Comparison of ENCODE assay signal across 9 cellular contexts in the genomic region with DNA sequence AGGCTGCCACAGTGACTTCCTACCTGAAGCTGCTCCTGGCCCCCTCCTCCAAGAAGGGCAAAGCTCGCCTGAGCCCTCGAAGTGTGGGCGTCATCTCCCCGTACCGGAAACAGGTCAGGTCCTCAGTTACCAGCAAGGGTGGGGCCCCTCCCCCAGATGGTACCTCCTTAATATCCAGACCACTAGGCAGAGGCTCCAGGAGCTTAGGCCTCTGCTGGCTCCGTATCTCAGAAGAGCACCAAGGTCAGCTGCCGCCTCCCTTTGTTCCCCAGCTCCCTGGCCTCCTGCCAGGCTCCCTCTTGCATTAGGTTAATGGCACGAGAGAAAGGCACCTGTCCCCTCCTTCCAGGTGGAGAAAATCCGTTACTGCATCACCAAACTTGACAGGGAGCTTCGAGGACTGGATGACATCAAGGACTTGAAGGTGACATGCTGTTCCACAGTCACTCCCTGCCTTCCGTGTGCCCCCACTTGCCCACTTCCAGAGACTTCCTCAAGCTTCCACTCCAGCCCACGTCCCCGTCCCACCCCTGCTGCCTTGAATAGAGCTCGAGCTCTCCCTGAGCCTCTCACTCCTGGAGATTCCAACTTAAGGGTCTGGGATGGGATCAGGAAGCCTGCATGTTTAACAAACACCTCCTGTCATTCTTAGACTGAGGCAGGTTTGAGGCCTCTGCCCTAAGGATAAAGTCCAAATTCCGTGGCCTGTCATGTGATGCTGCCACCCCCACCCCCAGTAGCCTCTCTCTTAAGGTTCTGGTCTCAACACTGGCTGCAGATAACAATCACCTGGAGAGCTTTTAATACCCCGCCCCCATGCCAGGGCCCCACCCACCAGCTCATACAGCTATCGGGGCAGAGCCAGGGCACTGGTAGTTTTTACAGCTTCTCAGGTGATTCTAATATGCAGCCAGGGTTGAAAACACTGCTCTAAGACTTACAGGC. TPM values are rescaled to one million over a fixed set of nuclear protein-coding genes. Genes with fewer than 3 reads are reported as not detected.
DNase-seq lines count a peak whose midpoint lies in the region; ATAC-seq and TF ChIP-seq lines count a peak whose summit lies in the region.
"Had no signal": no experiment of that assay in that cellular context is flagged by ENCODE, and none has a peak within 500 bp of the region (broad histone marks: within the 10 kb centered on the region; RNA-seq: fewer than 3 reads in every experiment).

No MANE protein-coding gene starts in this region.

- H3K27me3 ChIP-seq in duodenal mucosa (ENCODE audit: control insufficient read depth in 1 of 2, insufficient read depth in 2 of 2, low read length in 2 of 2) (no peaks in the 10 kb centered on the region), osteoblast (ENCODE audit: insufficient read depth, low read length) (no peaks in the 10 kb centered on the region)

- ATAC-seq in HG02759 (IDR thresholded peaks at IDR 0.05; ENCODE audit: unreplicated experiment) = no peak

- peak overlapping the region; percentile 54 to 61 for H3K9ac ChIP-seq in duodenal mucosa (ENCODE audit: low read depth in 1 of 2, low read length in 2 of 2)

- H3K79me2 ChIP-seq in osteoblast (ENCODE audit: insufficient read depth, low read length) = peaks cover 20% of the 10 kb centered on the region

- H3K36me3 ChIP-seq in duodenal mucosa (ENCODE audit: control insufficient read depth in 1 of 2, insufficient read depth in 2 of 2, low read length in 2 of 2) = peaks cover 38 to 62% of the 10 kb centered on the region in 2 donors
- H3K36me3 ChIP-seq in osteoblast (ENCODE audit: insufficient read depth, low read length) = peaks cover 81% of the 10 kb centered on the region
- H3K36me3 ChIP-seq: neutrophil had no signal

- peak; percentile 92 for DNase-seq in DMS53 (lab: John Stamatoyannopoulos, UW)
- DNase-seq in NCI-H2196 (lab: John Stamatoyannopoulos, UW; ENCODE audit: unreplicated experiment) = peak; percentile 91
- DNase-seq in osteoblast (ENCODE audit: insufficient read length, low spot score, missing footprints) = peak; percentile 31
- DNase-seq in GOT3 (lab: John Stamatoyannopoulos, UW) = no peak
- DNase-seq in hypothalamus (lab: John Stamatoyannopoulos, UW) = no peak
- DNase-seq in amniotic stem cell (lab: John Stamatoyannopoulos, UW) = no peak

- H3K27ac ChIP-seq in duodenal mucosa (ENCODE audit: low read depth, low read length) (peak overlapping the region; percentile 85), osteoblast (ENCODE audit: low read depth, low read length) (peak overlapping the region; percentile 59)
- H3K27ac ChIP-seq: neutrophil had no signal

- H2AFZ ChIP-seq in osteoblast (ENCODE audit: low read length) = no peak overlapping the region

- H3K4me1 ChIP-seq in duodenal mucosa (ENCODE audit: control insufficient read depth in 1 of 2, insufficient read depth in 2 of 2, low read length in 2 of 2) (peaks cover 40 to 54% of the 10 kb centered on the region in 2 donors), osteoblast (ENCODE audit: insufficient read depth, low read length) (peaks cover 38% of the 10 kb centered on the region)

- no peak for TF ChIP-seq CTCF in osteoblast (IDR thresholded peaks at IDR 0.05; ENCODE audit: extremely low read depth, low read depth, low read length)

- peaks cover 31% of the 10 kb centered on the region for H4K20me1 ChIP-seq in osteoblast (ENCODE audit: insufficient read depth, low read length)

- H3K9me3 ChIP-seq in duodenal mucosa (ENCODE audit: control insufficient read depth in 1 of 2, low read length in 2 of 2) (no peaks in the 10 kb centered on the region), osteoblast (ENCODE audit: low read depth, low read length) (no peaks in the 10 kb centered on the region)
- H3K9me3 ChIP-seq: neutrophil had no signal

- H3K4me3 ChIP-seq in duodenal mucosa (ENCODE audit: low read depth in 1 of 2, low read length in 2 of 2) (peak overlapping the region in 1 of 2 donors; percentile 9), osteoblast (ENCODE audit: insufficient read depth, low read length) (no peak overlapping the region)

- H3K4me2 ChIP-seq in osteoblast (ENCODE audit: insufficient read depth, low read length) = no peak overlapping the region

RNA-seq across cellular contexts. Expression of a gene that starts 8.3 kb away (rescaled TPM):
- total RNA-seq in osteoblast = 276 and 325 TPM in 2 replicates

RNA-seq across cellular contexts. Expression of a gene that starts 16.5 kb away (rescaled TPM):
- total RNA-seq in osteoblast = 0.59 and 1.1 TPM in 2 replicates

RNA-seq across cellular contexts. Expression of a gene that starts 24.2 kb away (rescaled TPM):
- 35.1 and 38.7 TPM in 2 replicates for total RNA-seq in osteoblast

Comparison
In these comparisons a context has a peak if more than half of its experiments do, and no peak if none do; other contexts are left out.
1. DNase-seq: peak in DMS53 (single experiment), NCI-H2196 (single experiment) and osteoblast (single experiment); none in GOT3 (single experiment), hypothalamus (0 of 51) and amniotic stem cell (single experiment).